1 cellular context compared by ENCODE assay signal in genomic region chr22:40190501-40190900, GRCh38.
TF ChIP-seq lines count a peak whose summit lies in the region.

No MANE protein-coding gene starts in this region.

TF ChIP-seq in K562, 482 proteins besides CTCF, POLR2A, EP300 and RAD21 (continued from another document and continues in another):
- no peak for TF ChIP-seq ZNF561 (CRISPR knock-in tag; conservative IDR thresholded peaks at IDR 0.05)
- peak in 1 of 2 experiments; percentile 93; a peak in 2 of 4 replicates for TF ChIP-seq ZMIZ1 (IDR thresholded peaks at IDR 0.05; ENCODE audit: low read depth in 2 of 2, low read length in 2 of 2)
- TF ChIP-seq SMAD4 (CRISPR knock-in tag; conservative IDR thresholded peaks at IDR 0.05) = peak; percentile 62; the same call in 1 of the 2 replicates
- no peak for TF ChIP-seq NR2C2 (CRISPR knock-in tag; IDR thresholded peaks at IDR 0.05)
- no peak; the same call in 1 of the 2 replicates for TF ChIP-seq NR2C2 (tag; IDR thresholded peaks at IDR 0.05)
- TF ChIP-seq HOXB6 (CRISPR knock-in tag; IDR thresholded peaks at IDR 0.05; ENCODE audit: borderline replicate concordance) = no peak
- no peak for TF ChIP-seq ATF2 (CRISPR knock-in tag; IDR thresholded peaks at IDR 0.05)
- TF ChIP-seq PRMT5 (CRISPR knock-in tag; IDR thresholded peaks at IDR 0.05) = no peak
- peak; percentile 77; the same call in 1 of the 2 replicates for TF ChIP-seq ZEB2 (IDR thresholded peaks at IDR 0.05)
- TF ChIP-seq CBX8 (IDR thresholded peaks at IDR 0.05; ENCODE audit: borderline replicate concordance, extremely low read depth, low read depth, low read length, poor library complexity, severe bottlenecking) = no peak
- TF ChIP-seq FOXM1 (IDR thresholded peaks at IDR 0.05; ENCODE audit: low read depth) = peak; percentile 88
- TF ChIP-seq FOXM1 (CRISPR knock-in tag; IDR thresholded peaks at IDR 0.05; ENCODE audit: low read depth) = no peak
- no peak for TF ChIP-seq HSF4 (CRISPR knock-in tag; IDR thresholded peaks at IDR 0.05; ENCODE audit: borderline replicate concordance)
- peak; percentile 98 for TF ChIP-seq POLR2AphosphoS5 (IDR thresholded peaks at IDR 0.05; ENCODE audit: control insufficient read depth, insufficient read depth, low read depth, low read length)
- TF ChIP-seq CREBBP (IDR thresholded peaks at IDR 0.05; ENCODE audit: low read depth, low read length) = no peak
- no peak for TF ChIP-seq HDAC8 (tag; IDR thresholded peaks at IDR 0.05)
- TF ChIP-seq MTA3 (IDR thresholded peaks at IDR 0.05; ENCODE audit: borderline replicate concordance) = 0 out of 2 replicates have a peak, but pooled peaks have one; percentile 21
- TF ChIP-seq ZNF24 (IDR thresholded peaks at IDR 0.05) = no peak
- no peak for TF ChIP-seq ZZZ3 (IDR thresholded peaks at IDR 0.05)
- no peak for TF ChIP-seq BRF1 (IDR thresholded peaks at IDR 0.05; ENCODE audit: borderline replicate concordance, extremely low read depth, insufficient read length)
- TF ChIP-seq RFX5 (IDR thresholded peaks at IDR 0.05; ENCODE audit: low read depth, low read length) = no peak
- TF ChIP-seq HNRNPK (IDR thresholded peaks at IDR 0.05; ENCODE audit: low read depth, low read length, poor library complexity, severe bottlenecking) = no peak
- TF ChIP-seq GTF3C2 (IDR thresholded peaks at IDR 0.05; ENCODE audit: borderline replicate concordance, extremely low read depth, insufficient read length) = no peak
- TF ChIP-seq ATF7 (IDR thresholded peaks at IDR 0.05) = 0 out of 2 replicates have a peak, but pooled peaks have one; percentile 19
- TF ChIP-seq NKRF (IDR thresholded peaks at IDR 0.05; ENCODE audit: borderline replicate concordance) = no peak
- TF ChIP-seq CAMTA2 (CRISPR knock-in tag; conservative IDR thresholded peaks at IDR 0.05) = no peak
- peak; percentile 66 for TF ChIP-seq HDAC2 (IDR thresholded peaks at IDR 0.05)
- TF ChIP-seq RBM34 (IDR thresholded peaks at IDR 0.05; ENCODE audit: borderline replicate concordance, insufficient read depth, low read length) = no peak
- TF ChIP-seq ZNF347 (CRISPR knock-in tag; IDR thresholded peaks at IDR 0.05; ENCODE audit: low read depth) = no peak
- peak; percentile 85 for TF ChIP-seq HMBOX1 (IDR thresholded peaks at IDR 0.05)
- peak; percentile 92 for TF ChIP-seq SMARCE1 (IDR thresholded peaks at IDR 0.05)
- no peak for TF ChIP-seq C11orf30 (IDR thresholded peaks at IDR 0.05; ENCODE audit: low read depth)
- TF ChIP-seq HLTF (IDR thresholded peaks at IDR 0.05) = no peak
- TF ChIP-seq ZC3H4 (CRISPR knock-in tag; IDR thresholded peaks at IDR 0.05; ENCODE audit: borderline replicate concordance) = no peak
- no peak for TF ChIP-seq NFE2L1 (tag; IDR thresholded peaks at IDR 0.05; ENCODE audit: borderline replicate concordance, low read depth)
- peak; percentile 56; the same call in 1 of the 2 replicates for TF ChIP-seq ZBTB9 (CRISPR knock-in tag; IDR thresholded peaks at IDR 0.05)
- no peak for TF ChIP-seq PYGO2 (tag; IDR thresholded peaks at IDR 0.05)
- TF ChIP-seq MED1 (CRISPR knock-in tag; IDR thresholded peaks at IDR 0.05; ENCODE audit: borderline replicate concordance) = no peak
- no peak for TF ChIP-seq MEIS2 (IDR thresholded peaks at IDR 0.05; ENCODE audit: partially characterized antibody)
- TF ChIP-seq TRIM28 (IDR thresholded peaks at IDR 0.05) = no peak
- TF ChIP-seq ZNF766 (CRISPR knock-in tag; conservative IDR thresholded peaks at IDR 0.05) = peak; percentile 80
- no peak for TF ChIP-seq THRAP3 (IDR thresholded peaks at IDR 0.05; ENCODE audit: borderline replicate concordance)
- no peak for TF ChIP-seq USF1 (CRISPR knock-in tag; IDR thresholded peaks at IDR 0.05)
- TF ChIP-seq NONO (IDR thresholded peaks at IDR 0.05; ENCODE audit: low read depth in 2 of 2, low read length in 1 of 2) = 0 out of 4 replicates have a peak, but pooled peaks of 1 of the 2 experiments have one; percentile 34
- no peak for TF ChIP-seq HNRNPL (IDR thresholded peaks at IDR 0.05; ENCODE audit: low read depth, low read length)
- TF ChIP-seq TAF9B (IDR thresholded peaks at IDR 0.05; ENCODE audit: partially characterized antibody) = peak; percentile 56
- no peak for TF ChIP-seq GTF2F1 (IDR thresholded peaks at IDR 0.05; ENCODE audit: low read depth, low read length)
- TF ChIP-seq CBFB (CRISPR knock-in tag; IDR thresholded peaks at IDR 0.05) = no peak
- peak; percentile 29 for TF ChIP-seq CCNT2 (IDR thresholded peaks at IDR 0.05; ENCODE audit: borderline replicate concordance, extremely low read depth, insufficient read length, low read depth, low read length)
- no peak for TF ChIP-seq GTF2A2 (tag; IDR thresholded peaks at IDR 0.05)
- no peak for TF ChIP-seq ATF1 (CRISPR knock-in tag; IDR thresholded peaks at IDR 0.05)
- no peak for TF ChIP-seq ATF1 (tag; IDR thresholded peaks at IDR 0.05)
- TF ChIP-seq CEBPG (CRISPR knock-in tag; IDR thresholded peaks at IDR 0.05) = no peak
- no peak for TF ChIP-seq CEBPG (tag; conservative IDR thresholded peaks at IDR 0.05 in 1 of 2, IDR thresholded peaks at IDR 0.05 in 1 of 2)
- TF ChIP-seq HES1 (IDR thresholded peaks at IDR 0.05; ENCODE audit: low read depth) = 0 out of 2 replicates have a peak, but pooled peaks have one; percentile 41
- TF ChIP-seq TBP (optimal IDR thresholded peaks at IDR 0.05; ENCODE audit: low read depth, low read length) = peak; percentile 41
- TF ChIP-seq ZNF212 (CRISPR knock-in tag; IDR thresholded peaks at IDR 0.05) = no peak
- TF ChIP-seq CCAR2 (IDR thresholded peaks at IDR 0.05; ENCODE audit: low read depth, low read length) = no peak
- TF ChIP-seq FIP1L1 (IDR thresholded peaks at IDR 0.05; ENCODE audit: low read depth, low read length, poor library complexity, severe bottlenecking) = no peak
- no peak for TF ChIP-seq ZNF696 (CRISPR knock-in tag; conservative IDR thresholded peaks at IDR 0.05)
- no peak for TF ChIP-seq EWSR1 (IDR thresholded peaks at IDR 0.05; ENCODE audit: borderline replicate concordance, low read depth, partially characterized antibody)
- TF ChIP-seq ZBED1 (IDR thresholded peaks at IDR 0.05) = no peak
- peak; percentile 65 for TF ChIP-seq SP1 (CRISPR knock-in tag; IDR thresholded peaks at IDR 0.05)
